Comparison of ENCODE assay signal across 12 cellular contexts in genomic region chr2:47015206-47015605, GRCh38.
DNase-seq lines count a peak whose midpoint lies in the region; ATAC-seq and TF ChIP-seq lines count a peak whose summit lies in the region.
"Had no signal": no experiment of that assay in that cellular context is flagged by ENCODE, and none has a peak within 500 bp of the region (broad histone marks: within the 10 kb centered on the region; RNA-seq: fewer than 3 reads in every experiment).

No MANE protein-coding gene starts in this region.

- H3K4me1 ChIP-seq in esophagus squamous epithelium (peaks cover 0 to 31% (median 11%) of the 10 kb centered on the region in 3 donors), testis (peaks cover 15% of the 10 kb centered on the region)

- intact Hi-C loops in esophagus squamous epithelium (cut with DNase I) (no loop called here), testis (cut with DNase I; ENCODE audit: low total_unique reads) (no loop called here)

- H3K27me3 ChIP-seq in esophagus squamous epithelium (no peaks in the 10 kb centered on the region), testis (no peaks in the 10 kb centered on the region)
- H3K27me3 ChIP-seq: right atrium auricular region had no signal

- ATAC-seq in GM19397 (IDR thresholded peaks at IDR 0.05; ENCODE audit: unreplicated experiment) = no peak
- ATAC-seq in omental fat pad (ENCODE audit: low FRiP score) = no peak

- H3K9me3 ChIP-seq in esophagus squamous epithelium (no peaks in the 10 kb centered on the region), testis (no peaks in the 10 kb centered on the region)
- H3K9me3 ChIP-seq: right atrium auricular region had no signal

- H3K4me3 ChIP-seq in esophagus squamous epithelium (no peak overlapping the region), testis (no peak overlapping the region)
- H3K4me3 ChIP-seq: right atrium auricular region had no signal

- no peak for TF ChIP-seq CTCF in esophagus squamous epithelium (IDR thresholded peaks at IDR 0.05)
- TF ChIP-seq CTCF in omental fat pad (IDR thresholded peaks at IDR 0.05) = no peak
- TF ChIP-seq CTCF in testis (IDR thresholded peaks at IDR 0.05) = no peak

- WGBS in esophagus squamous epithelium, 2 donors = 92 to 95% methylated on average over 2 of the region's 2 CpGs
- 81 to 98% methylated on average over 2 of the region's 2 CpGs for WGBS in testis, 2 donors

- H3K36me3 ChIP-seq in esophagus squamous epithelium (peaks cover 5 to 95% (median 20%) of the 10 kb centered on the region in 3 donors), testis (ENCODE audit: low read depth, missing control alignments) (no peaks in the 10 kb centered on the region)

- H3K27ac ChIP-seq in esophagus squamous epithelium (peak overlapping the region in 3 of 4 donors; percentile 29 to 77 (median 63)), testis (no peak overlapping the region)

- DNase-seq in HCEC 1CT = peak; percentile 17
- peak; percentile 47 for DNase-seq in RPMI7951 (ENCODE audit: low read depth)
- no peak for DNase-seq in esophagus squamous epithelium (lab: John Stamatoyannopoulos, UW)
- DNase-seq in superior temporal gyrus (ENCODE audit: extremely low spot score) = peak; percentile 41
- DNase-seq in omental fat pad (ENCODE audit: low spot score) = no peak
- no peak for DNase-seq in testis
- DNase-seq: effector CD4-positive, alpha-beta T cell; immature natural killer cell; NCI-H1436 treated with DMSO at 0.1 percent for 48 hours; T-helper 1 cell had no signal

- TF ChIP-seq POLR2A in esophagus squamous epithelium (IDR thresholded peaks at IDR 0.05) (no peak), testis (IDR thresholded peaks at IDR 0.05) (no peak)

Comparison
In these comparisons a context has a peak if more than half of its experiments do, and no peak if none do; other contexts are left out.
1. DNase-seq: peak in HCEC 1CT (single experiment), RPMI7951 (single experiment) and superior temporal gyrus (single experiment); none in esophagus squamous epithelium (single experiment), omental fat pad (single experiment) and testis (single experiment).
2. H3K27ac ChIP-seq: peak in esophagus squamous epithelium (3 of 4); none in testis (0 of 2).